Comparison of ENCODE assay signal across 34 cellular contexts in genomic region chr4:8848507-8849265, GRCh38. TPM values are rescaled to one million over a fixed set of nuclear protein-coding genes. Genes with fewer than 3 reads are reported as not detected.
DNase-seq lines count a peak whose midpoint lies in the region; ATAC-seq and TF ChIP-seq lines count a peak whose summit lies in the region.
"Had no signal": no experiment of that assay in that cellular context is flagged by ENCODE, and none has a peak within 500 bp of the region (broad histone marks: within the 10 kb centered on the region; RNA-seq: fewer than 3 reads in every experiment).

No MANE protein-coding gene starts in this region.

- H3K4me3 ChIP-seq in heart right ventricle, result no peak overlapping the region
- no peak overlapping the region for H3K4me3 ChIP-seq in mucosa of descending colon
- H3K4me3 ChIP-seq in upper lobe of right lung, result no peak overlapping the region
- H3K4me3 ChIP-seq: cardiac muscle cell, coronary artery, psoas muscle, uterus had no signal

- H3K9me3 Mint-ChIP-seq in chondrocyte (ENCODE audit: low read depth), result peaks cover 3% of the 10 kb centered on the region
- H3K9me3 Mint-ChIP-seq: activated naive CD8-positive, alpha-beta T cell treated with anti-CD3 and anti-CD28 coated beads, Interleukin-2, amount 50 U/mL, for 24 hours; CD8-positive, alpha-beta T cell; effector memory CD8-positive, alpha-beta T cell had no signal

- intact Hi-C loops in Right ventricle myocardium inferior (cut with DNase I) (no loop called here), heart right ventricle (cut with DNase I) (no loop called here), mucosa of descending colon (cut with DNase I, micrococcal nuclease) (no loop called here), upper lobe of right lung (cut with DNase I) (no loop called here)

- H3K36me3 ChIP-seq in heart right ventricle (no peaks in the 10 kb centered on the region), mucosa of descending colon (ENCODE audit: low read depth) (no peaks in the 10 kb centered on the region), upper lobe of right lung (no peaks in the 10 kb centered on the region)
- H3K36me3 ChIP-seq: BE2C, cardiac muscle cell, uterus had no signal

- ATAC-seq in Right ventricle myocardium inferior, result no peak
- ATAC-seq in heart right ventricle, result no peak
- no peak for ATAC-seq in mucosa of descending colon
- ATAC-seq in upper lobe of right lung, result no peak
- no peak for ATAC-seq in HG03354 (IDR thresholded peaks at IDR 0.05; ENCODE audit: poor library complexity, severe bottlenecking, unreplicated experiment)
- ATAC-seq: activated CD4-positive, alpha-beta T cell treated with anti-CD3 and anti-CD28 coated beads for 36 hours; activated CD8-positive, alpha-beta T cell treated with anti-CD3 and anti-CD28 coated beads for 36 hours; activated naive CD8-positive, alpha-beta T cell treated with anti-CD3 and anti-CD28 coated beads, Interleukin-2, amount 50 U/mL, for 24 hours; CD8-positive, alpha-beta T cell; effector memory CD8-positive, alpha-beta T cell; naive thymus-derived CD4-positive, alpha-beta T cell; PC-3; psoas muscle had no signal

- H3K27ac ChIP-seq in heart right ventricle (no peak overlapping the region), upper lobe of right lung (no peak overlapping the region)
- H3K27ac ChIP-seq: cardiac muscle cell, coronary artery, HL-60, psoas muscle, uterus had no signal

- H3K27me3 ChIP-seq in heart right ventricle (peaks cover 7 to 95% (median 86%) of the 10 kb centered on the region in 7 donors), upper lobe of right lung (peaks cover 54% of the 10 kb centered on the region)
- H3K27me3 ChIP-seq: BE2C had no signal

- no peaks in the 10 kb centered on the region for H3K4me1 Mint-ChIP-seq in chondrocyte (ENCODE audit: low read depth)
- H3K4me1 Mint-ChIP-seq: activated CD4-positive, alpha-beta T cell treated with anti-CD3 and anti-CD28 coated beads for 36 hours; activated naive CD8-positive, alpha-beta T cell treated with anti-CD3 and anti-CD28 coated beads, Interleukin-2, amount 50 U/mL, for 24 hours; naive thymus-derived CD4-positive, alpha-beta T cell had no signal

- H3K27ac Mint-ChIP-seq in chondrocyte (ENCODE audit: unreplicated experiment), result no peak overlapping the region
- H3K27ac Mint-ChIP-seq: activated CD4-positive, alpha-beta T cell treated with anti-CD3 and anti-CD28 coated beads for 36 hours; activated CD8-positive, alpha-beta T cell treated with anti-CD3 and anti-CD28 coated beads for 36 hours; activated naive CD8-positive, alpha-beta T cell treated with anti-CD3 and anti-CD28 coated beads, Interleukin-2, amount 50 U/mL, for 24 hours; CD8-positive, alpha-beta T cell; effector memory CD8-positive, alpha-beta T cell; naive thymus-derived CD4-positive, alpha-beta T cell had no signal

- H3K4me3 Mint-ChIP-seq in chondrocyte (ENCODE audit: unreplicated experiment), result no peak overlapping the region
- H3K4me3 Mint-ChIP-seq: activated CD4-positive, alpha-beta T cell treated with anti-CD3 and anti-CD28 coated beads for 36 hours; activated CD8-positive, alpha-beta T cell treated with anti-CD3 and anti-CD28 coated beads for 36 hours; activated naive CD8-positive, alpha-beta T cell treated with anti-CD3 and anti-CD28 coated beads, Interleukin-2, amount 50 U/mL, for 24 hours; CD8-positive, alpha-beta T cell; effector memory CD8-positive, alpha-beta T cell; naive thymus-derived CD4-positive, alpha-beta T cell had no signal

- peaks cover 0 to 18% (median 2%) of the 10 kb centered on the region in 11 donors for H3K9me3 ChIP-seq in heart right ventricle
- no peaks in the 10 kb centered on the region for H3K9me3 ChIP-seq in mucosa of descending colon
- no peaks in the 10 kb centered on the region for H3K9me3 ChIP-seq in upper lobe of right lung
- H3K9me3 ChIP-seq: BE2C, psoas muscle, uterus had no signal

- peaks cover 6% of the 10 kb centered on the region for H3K36me3 Mint-ChIP-seq in chondrocyte (ENCODE audit: low read depth)
- H3K36me3 Mint-ChIP-seq: CD8-positive, alpha-beta T cell; naive thymus-derived CD4-positive, alpha-beta T cell had no signal

- TF ChIP-seq CTCF in heart right ventricle (IDR thresholded peaks at IDR 0.05), result no peak
- no peak for TF ChIP-seq CTCF in chondrocyte (IDR thresholded peaks at IDR 0.05)
- no peak for TF ChIP-seq CTCF in mucosa of descending colon (IDR thresholded peaks at IDR 0.05)
- TF ChIP-seq CTCF in upper lobe of right lung (IDR thresholded peaks at IDR 0.05), result no peak

- 66 to 67% methylated on average over 14 of the region's 14 CpGs for whole genome bisulfite sequencing in heart right ventricle, 2 donors

- DNase-seq in Right ventricle myocardium inferior (ENCODE audit: missing footprints) (peak; percentile 15), heart right ventricle (no peak), chondrocyte (ENCODE audit: low spot score) (peak; percentile 60), mucosa of descending colon (peak in 2 of 3 donors; percentile 9), upper lobe of right lung (peak; percentile 43), NOMO-1 treated with DMSO at 0.1 percent for 48 hours (lab: John Stamatoyannopoulos, UW; ENCODE audit: unreplicated experiment) (no peak)
- DNase-seq: ACHN; activated CD4-positive, alpha-beta T cell treated with anti-CD3 and anti-CD28 coated beads for 36 hours; activated CD8-positive, alpha-beta T cell treated with anti-CD3 and anti-CD28 coated beads for 36 hours; activated gamma-delta T cell treated with Interleukin-2 at 50 U/mL for 16 hours; activated naive CD8-positive, alpha-beta T cell treated with anti-CD3 and anti-CD28 coated beads, Interleukin-2, amount 50 U/mL, for 24 hours; activated T-cell treated with anti-CD3 and anti-CD28 coated beads, Interleukin-2, amount 50 U/mL, for 1 hour; BE2C; CD8-positive, alpha-beta T cell; effector memory CD8-positive, alpha-beta T cell; erythroblast; midbrain; naive thymus-derived CD4-positive, alpha-beta T cell; NCI-H1417; NCI-H2081; NCI-H2227 treated with DMSO at 0.1 percent for 48 hours; NCI-H526 treated with DMSO at 0.1 percent for 48 hours; NK-92 treated with Interleukin-12 subunit alpha and Interleukin-12 subunit beta, amount 100 ng/mL, for 24 hours; PC-3; stimulated activated naive CD4-positive, alpha-beta T cell; uterus had no signal

- H3K4me1 ChIP-seq in heart right ventricle, result no peaks in the 10 kb centered on the region
- H3K4me1 ChIP-seq in mucosa of descending colon (ENCODE audit: low read depth), result no peaks in the 10 kb centered on the region
- H3K4me1 ChIP-seq in upper lobe of right lung, result no peaks in the 10 kb centered on the region
- H3K4me1 ChIP-seq: psoas muscle, uterus had no signal

- peaks cover 37% of the 10 kb centered on the region for H3K27me3 Mint-ChIP-seq in chondrocyte (ENCODE audit: low read depth)

RNA-seq across cellular contexts. Expression of gene HMX1, which starts 23.0 kb away (rescaled TPM):
- total RNA-seq in Right ventricle myocardium inferior (not detected), heart right ventricle (under 1 TPM in 1 of 10 donors, not detected in 9; 0.15 TPM), chondrocyte (3.7 TPM in 1 of 3 replicates, not detected in the others), mucosa of descending colon (under 1 TPM in 1 of 3 donors, not detected in 2; 0.19 TPM), upper lobe of right lung (not detected)
- not detected for polyA plus RNA-seq in heart right ventricle
- total RNA-seq: activated CD4-positive, alpha-beta T cell treated with anti-CD3 and anti-CD28 coated beads for 36 hours; activated CD8-positive, alpha-beta T cell treated with anti-CD3 and anti-CD28 coated beads for 36 hours; cardiac muscle cell; CD8-positive, alpha-beta T cell; liver; naive thymus-derived CD4-positive, alpha-beta T cell; PC-3; psoas muscle; skeletal muscle tissue; T-helper 2 cell treated with Interferon-gamma antibody and Interleukin-4, amounts not matched to agents 100 ng/mL and 5 ng/mL, for 36 hours had no signal
- polyA plus RNA-seq: liver; naive thymus-derived CD4-positive, alpha-beta T cell; psoas muscle had no signal

Comparison
In these comparisons a context has a peak if more than half of its experiments do, and no peak if none do; other contexts are left out.
1. DNase-seq: peak in Right ventricle myocardium inferior (single experiment), chondrocyte (single experiment), mucosa of descending colon (2 of 3) and upper lobe of right lung (single experiment); none in heart right ventricle (0 of 2) and NOMO-1 treated with DMSO at 0.1 percent for 48 hours (single experiment).